Comparison of ENCODE assay signal across 9 cellular contexts in the genomic region with DNA sequence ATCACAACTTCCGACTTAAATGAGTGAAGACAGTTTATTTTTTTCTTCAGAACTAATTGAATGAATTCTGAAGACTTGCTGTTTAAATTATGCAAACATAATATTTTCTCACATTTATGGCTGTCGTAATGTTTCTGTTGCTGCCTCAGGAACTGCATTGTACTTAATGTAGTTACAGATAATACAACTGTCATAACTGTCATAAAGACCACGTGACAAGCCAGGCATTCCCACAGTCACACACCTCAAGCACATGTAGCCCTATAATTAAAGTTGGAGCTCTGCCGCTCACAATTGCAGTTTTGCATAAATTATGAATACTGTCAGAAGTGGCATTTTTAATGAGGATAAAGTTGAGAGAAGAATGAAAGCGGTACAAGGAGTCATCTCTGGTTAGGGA. TPM values are rescaled to one million over a fixed set of nuclear protein-coding genes. Genes with fewer than 3 reads are reported as not detected.
"Had no signal": no experiment of that assay in that cellular context is flagged by ENCODE, and none has a peak within 500 bp of the region (broad histone marks: within the 10 kb centered on the region; RNA-seq: fewer than 3 reads in every experiment).

No MANE protein-coding gene starts in this region.

- H3K4me1 Mint-ChIP-seq: GM23338, H9, IgD-negative memory B cell had no signal

- ATAC-seq: GM23338 had no signal

- FAIRE-seq: H1, H54, HTR-8/SVneo had no signal

- H2AFZ ChIP-seq: GM23338 had no signal

- H3K4me3 Mint-ChIP-seq: GM23338, H9, IgD-negative memory B cell had no signal

- DNase-seq: H9, HCEC 1CT, KG1 had no signal

- H3K27me3 Mint-ChIP-seq: IgD-negative memory B cell had no signal

- H3K36me3 Mint-ChIP-seq: IgD-negative memory B cell had no signal

- H3K27ac Mint-ChIP-seq: GM23338, H9, IgD-negative memory B cell had no signal

- H3K4me2 ChIP-seq: GM23338 had no signal

- H3K4me3 ChIP-seq: GM23338 had no signal

RNA-seq across cellular contexts. Expression of gene GALNTL6, which starts 38.6 kb away (rescaled TPM):
- total RNA-seq: H9, HT-29 had no signal
